ENCODE assay signal across 8 cellular contexts in genomic region chr6:159863341-159863740, GRCh38.
DNase-seq lines count a peak whose midpoint lies in the region; ATAC-seq lines count a peak whose summit lies in the region.
"Not testable (repeated sequence)": the region's sequence is repeated elsewhere in the genome, so short reads cannot be mapped to it uniquely, and the experiment has no call there.

No MANE protein-coding gene starts in this region.

- H3K9me3 Mint-ChIP-seq in activated naive CD4-positive, alpha-beta T cell treated with anti-CD3 and anti-CD28 coated beads, Interleukin-2, amount 50 U/mL, for 24 hours; memory B cell: not testable (repeated sequence)

- H3K27ac Mint-ChIP-seq in activated naive CD4-positive, alpha-beta T cell treated with anti-CD3 and anti-CD28 coated beads, Interleukin-2, amount 50 U/mL, for 24 hours = peak overlapping the region; percentile 64
- H3K27ac Mint-ChIP-seq in memory B cell = not testable (repeated sequence)

- not testable (repeated sequence) for H3K27me3 Mint-ChIP-seq in activated naive CD4-positive, alpha-beta T cell treated with anti-CD3 and anti-CD28 coated beads, Interleukin-2, amount 50 U/mL, for 24 hours
- H3K27me3 Mint-ChIP-seq in memory B cell = peaks cover 12% of the 10 kb centered on the region

- not testable (repeated sequence) for H3K36me3 Mint-ChIP-seq in activated naive CD4-positive, alpha-beta T cell treated with anti-CD3 and anti-CD28 coated beads, Interleukin-2, amount 50 U/mL, for 24 hours; memory B cell

- H3K4me3 Mint-ChIP-seq in activated naive CD4-positive, alpha-beta T cell treated with anti-CD3 and anti-CD28 coated beads, Interleukin-2, amount 50 U/mL, for 24 hours = peak overlapping the region; percentile 47
- not testable (repeated sequence) for H3K4me3 Mint-ChIP-seq in memory B cell

- ATAC-seq in GM21390 (IDR thresholded peaks at IDR 0.05; ENCODE audit: unreplicated experiment) (peak; percentile 49), memory B cell (ENCODE audit: low read depth) (peak; percentile 42)

- H3K4me1 Mint-ChIP-seq in activated naive CD4-positive, alpha-beta T cell treated with anti-CD3 and anti-CD28 coated beads, Interleukin-2, amount 50 U/mL, for 24 hours = peaks cover 22% of the 10 kb centered on the region
- not testable (repeated sequence) for H3K4me1 Mint-ChIP-seq in memory B cell

- DNase-seq in COR-L47 (lab: John Stamatoyannopoulos, UW) = peak; percentile 15
- DNase-seq in NCI-H1092 treated with DMSO at 0.1 percent for 48 hours (lab: John Stamatoyannopoulos, UW) = peak; percentile 78
- DNase-seq in OCI-M1 (lab: John Stamatoyannopoulos, UW) = peak; percentile 89
- peak; percentile 89 for DNase-seq in fibroblast of peridontal ligament (ENCODE audit: extremely low read depth)
- DNase-seq in memory B cell (ENCODE audit: low spot score in 2 of 2) = peak in 1 of 2 donors; percentile 25
- DNase-seq in stimulated activated CD8-positive, alpha-beta memory T cell treated with anti-CD3 and anti-CD28 coated beads, Interleukin-4, amount 100 ng/mL, for 48 hours = peak; percentile 32
